ENCODE assay signal across 1 cellular context in genomic region chr7:26189000-26189539, GRCh38.
TF ChIP-seq lines count a peak whose summit lies in the region.

No MANE protein-coding gene starts in this region.

TF ChIP-seq in GM12878, 131 proteins besides CTCF, POLR2A, EP300 and RAD21:
- TF ChIP-seq EED (IDR thresholded peaks at IDR 0.05; ENCODE audit: low read depth), result no peak
- 0 out of 2 replicates have a peak, but pooled peaks have one; percentile 1 for TF ChIP-seq RUNX3 (IDR thresholded peaks at IDR 0.05; ENCODE audit: low read length)
- no peak for TF ChIP-seq BMI1 (IDR thresholded peaks at IDR 0.05; ENCODE audit: borderline replicate concordance)
- TF ChIP-seq ZBTB33 (IDR thresholded peaks at IDR 0.05), result no peak
- TF ChIP-seq HDAC2 (IDR thresholded peaks at IDR 0.05), result no peak
- TF ChIP-seq ATF7 (IDR thresholded peaks at IDR 0.05; ENCODE audit: low read depth), result no peak
- TF ChIP-seq TCF12 (IDR thresholded peaks at IDR 0.05; ENCODE audit: low read depth, low read length), result no peak
- TF ChIP-seq HDAC6 (IDR thresholded peaks at IDR 0.05; ENCODE audit: unreplicated experiment), result no peak
- TF ChIP-seq ZBED1 (IDR thresholded peaks at IDR 0.05; ENCODE audit: borderline replicate concordance), result no peak; the same call in 1 of the 2 replicates
- no peak for TF ChIP-seq NFXL1 (IDR thresholded peaks at IDR 0.05; ENCODE audit: borderline replicate concordance)
- TF ChIP-seq SMAD5 (IDR thresholded peaks at IDR 0.05; ENCODE audit: low read depth), result no peak
- no peak for TF ChIP-seq FOXK2 (IDR thresholded peaks at IDR 0.05)
- no peak for TF ChIP-seq PAX5 (IDR thresholded peaks at IDR 0.05; ENCODE audit: borderline replicate concordance, low read depth, low read length)
- TF ChIP-seq POLR2AphosphoS5 (IDR thresholded peaks at IDR 0.05; ENCODE audit: low read length), result peak; percentile 8; the same call in 1 of the 2 replicates
- TF ChIP-seq BACH1 (IDR thresholded peaks at IDR 0.05; ENCODE audit: borderline replicate concordance), result no peak; the same call in 1 of the 2 replicates
- TF ChIP-seq SIN3A (IDR thresholded peaks at IDR 0.05; ENCODE audit: low read depth, low read length), result no peak
- no peak for TF ChIP-seq MTA3 (IDR thresholded peaks at IDR 0.05; ENCODE audit: borderline replicate concordance, low read length)
- TF ChIP-seq ZNF384 (IDR thresholded peaks at IDR 0.05; ENCODE audit: borderline replicate concordance, low read depth, low read length), result no peak
- no peak for TF ChIP-seq FOXM1 (IDR thresholded peaks at IDR 0.05; ENCODE audit: low read depth, low read length)
- no peak for TF ChIP-seq BCL11A (IDR thresholded peaks at IDR 0.05; ENCODE audit: low read depth, low read length)
- peak; percentile 12 for TF ChIP-seq BCL3 (IDR thresholded peaks at IDR 0.05; ENCODE audit: borderline replicate concordance, insufficient read depth, low read depth, low read length, poor library complexity, severe bottlenecking)
- TF ChIP-seq E4F1 (IDR thresholded peaks at IDR 0.05; ENCODE audit: borderline replicate concordance, partially characterized antibody), result no peak
- no peak for TF ChIP-seq TCF7 (IDR thresholded peaks at IDR 0.05; ENCODE audit: borderline replicate concordance)
- TF ChIP-seq PML (IDR thresholded peaks at IDR 0.05; ENCODE audit: low read length), result no peak; the same call in 1 of the 2 replicates
- no peak for TF ChIP-seq HDGF (IDR thresholded peaks at IDR 0.05)
- TF ChIP-seq MAX (IDR thresholded peaks at IDR 0.05; ENCODE audit: low read depth, low read length), result no peak
- 0 out of 2 replicates have a peak, but pooled peaks have one; percentile 70 for TF ChIP-seq ZBTB4 (CRISPR knock-in tag; IDR thresholded peaks at IDR 0.05)
- no peak for TF ChIP-seq IKZF1 (conservative IDR thresholded peaks at IDR 0.05)
- TF ChIP-seq NFYA (IDR thresholded peaks at IDR 0.05; ENCODE audit: borderline replicate concordance, low read depth, low read length), result no peak
- TF ChIP-seq STAT3 (IDR thresholded peaks at IDR 0.05; ENCODE audit: low read depth, low read length), result no peak
- no peak for TF ChIP-seq EGR1 (IDR thresholded peaks at IDR 0.05; ENCODE audit: borderline replicate concordance in 1 of 2, low read depth in 2 of 2, low read length in 2 of 2)
- TF ChIP-seq PRDM15 (CRISPR knock-in tag; IDR thresholded peaks at IDR 0.05), result no peak
